29 cellular contexts compared by ENCODE assay signal in the genomic region with DNA sequence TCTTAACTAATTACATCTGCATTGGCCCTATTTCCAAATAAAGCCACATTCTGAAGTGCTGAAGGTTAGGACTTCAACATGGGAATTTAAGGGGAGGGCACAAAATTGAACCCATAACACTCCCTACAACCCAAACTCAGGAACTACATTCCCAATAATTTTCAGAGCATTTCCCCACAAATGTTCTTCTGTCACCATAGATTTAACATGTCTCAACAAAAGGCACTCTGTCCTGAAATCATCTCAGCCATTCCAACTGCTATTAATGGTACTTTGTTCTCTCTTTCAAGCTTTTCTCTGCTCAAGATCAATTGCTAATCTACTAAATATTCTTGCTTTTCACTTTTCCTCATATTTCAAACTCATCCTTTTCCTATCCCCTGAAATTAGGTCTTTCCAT.
"Had no signal": no experiment of that assay in that cellular context is flagged by ENCODE, and none has a peak within 500 bp of the region (broad histone marks: within the 10 kb centered on the region; RNA-seq: fewer than 3 reads in every experiment).

No MANE protein-coding gene starts in this region.

- DNase-seq: hypothalamus; immature natural killer cell; kidney; left colon; left lung; lower lobe of right lung; mammary epithelial cell; mesendoderm; naive B cell; natural killer cell; nephron progenitor cell; occipital lobe; right lobe of liver; stimulated activated CD4-positive, alpha-beta T cell treated with anti-CD3 and anti-CD28 coated beads, Interleukin-15, amount 100 ng/mL, for 24 hours; stimulated activated CD4-positive, alpha-beta T cell treated with anti-CD3 and anti-CD28 coated beads, Interleukin-2, amount 100 ng/mL, for 24 hours; stimulated activated CD4-positive, alpha-beta T cell treated with anti-CD3 and anti-CD28 coated beads, Interleukin-4, amount 100 ng/mL, for 1 hour; stimulated activated naive B cell treated with anti-CD40 and anti-IgM and Interleukin-4, amounts not matched to agents 10 μg/mL and 1 μg/mL and 100 μg/mL, for 72 hours; stimulated activated naive CD8-positive, alpha-beta T cell treated with anti-CD3 and anti-CD28 coated beads, Interleukin-15, Interleukin-2, amounts not matched to agents 100 U/mL and 50 U/mL, for 24 hours; stomach; testis; thyroid gland; transverse colon; upper lobe of left lung had no signal

- H3K27me3 ChIP-seq: left lung, neutrophil, right atrium auricular region, right lobe of liver, testis, thyroid gland, transverse colon, upper lobe of left lung, vagina had no signal

- H3K79me2 ChIP-seq: parathyroid adenoma had no signal

- H3K36me3 ChIP-seq: left lung, lower lobe of right lung, neural progenitor cell, neutrophil, right atrium auricular region, right lobe of liver, stomach, thyroid gland, transverse colon, upper lobe of left lung, vagina had no signal

- H3K9me3 ChIP-seq: neutrophil, right lobe of liver, testis, thyroid gland, vagina had no signal

- H2AFZ ChIP-seq: neural progenitor cell, parathyroid adenoma had no signal

- H3K4me1 ChIP-seq: left lung, lower lobe of right lung, neural progenitor cell, parathyroid adenoma, right atrium auricular region, right lobe of liver, stomach, testis, thyroid gland, transverse colon, upper lobe of left lung, vagina had no signal

- H3K4me3 ChIP-seq: left lung, lower lobe of right lung, neural progenitor cell, right atrium auricular region, right lobe of liver, smooth muscle cell, stomach, testis, thyroid gland, transverse colon, upper lobe of left lung, vagina had no signal

- H3K4me2 ChIP-seq: neural progenitor cell, smooth muscle cell had no signal

- ATAC-seq: left colon; natural killer cell; stimulated activated naive B cell treated with anti-CD40 and anti-IgM and Interleukin-4, amounts not matched to agents 10 μg/mL and 1 μg/mL and 100 μg/mL, for 72 hours; stimulated activated naive CD8-positive, alpha-beta T cell treated with anti-CD3 and anti-CD28 coated beads, Interleukin-15, Interleukin-2, amounts not matched to agents 100 U/mL and 50 U/mL, for 24 hours had no signal

- H3K9ac ChIP-seq: neural progenitor cell, parathyroid adenoma had no signal

- H3K27ac ChIP-seq: left lung, lower lobe of right lung, neural progenitor cell, neutrophil, parathyroid adenoma, right atrium auricular region, right lobe of liver, stomach, testis, thyroid gland, transverse colon, upper lobe of left lung, vagina had no signal
